20 cellular contexts compared by ENCODE assay signal in genomic region chr6:14945461-14946210, GRCh38.
A peak's percentile ranks its signal among the peaks of the same experiment; 100 is the strongest.
DNase-seq lines count a peak whose midpoint lies in the region; ATAC-seq, FAIRE-seq and TF ChIP-seq lines count a peak whose summit lies in the region.
"Had no signal": no experiment of that assay in that cellular context is flagged by ENCODE, and none has a peak within 500 bp of the region (broad histone marks: within the 10 kb centered on the region; RNA-seq: fewer than 3 reads in every experiment).

No MANE protein-coding gene starts in this region.

- in situ Hi-C loops in K562 (cut with MboI) = no loop called here

- H4K20me1 ChIP-seq in K562 (replicated peaks; ENCODE audit: control insufficient read depth, insufficient read depth, low read length) (no peaks in the 10 kb centered on the region), osteoblast (ENCODE audit: insufficient read depth, low read length) (no peaks in the 10 kb centered on the region)

- no TSS peak for BruUV-seq in K562 (replicated peaks; lab: Mats Ljungman, UMichigan)

- peaks cover 9% of the 10 kb centered on the region for H3K27me3 Mint-ChIP-seq in stimulated activated memory B cell treated with anti-CD40 and anti-IgM and Interleukin-4, amounts not matched to agents 10 μg/mL and 1 μg/mL and 100 μg/mL, for 72 hours

- no peak for TF ChIP-seq EP300 in K562 (IDR thresholded peaks at IDR 0.05; ENCODE audit: low read length)

- H3K4me3 ChIP-seq in K562 = no peak overlapping the region
- no peak overlapping the region for H3K4me3 ChIP-seq in osteoblast (ENCODE audit: insufficient read depth, low read length)
- H3K4me3 ChIP-seq: GM12878, GM23338, SJSA1 had no signal

- H3K4me1 ChIP-seq in K562 (replicated peaks in 1 of 2; ENCODE audit: control insufficient read depth in 2 of 2, insufficient read depth in 2 of 2, low read length in 2 of 2) (peaks cover 3 to 9% of the 10 kb centered on the region in 2 experiments; a peak in 3 of 5 replicates), osteoblast (ENCODE audit: insufficient read depth, low read length) (no peaks in the 10 kb centered on the region)
- H3K4me1 ChIP-seq: SJSA1 had no signal

- no peaks in the 10 kb centered on the region for H3K36me3 Mint-ChIP-seq in stimulated activated memory B cell treated with anti-CD40 and anti-IgM and Interleukin-4, amounts not matched to agents 10 μg/mL and 1 μg/mL and 100 μg/mL, for 72 hours

- peak overlapping the region; percentile 21 for H3K27ac Mint-ChIP-seq in stimulated activated memory B cell treated with anti-CD40 and anti-IgM and Interleukin-4, amounts not matched to agents 10 μg/mL and 1 μg/mL and 100 μg/mL, for 72 hours
- H3K27ac Mint-ChIP-seq: GM23338 had no signal

- H3K79me2 ChIP-seq in K562 (ENCODE audit: control insufficient read depth, insufficient read depth, low read length) (no peaks in the 10 kb centered on the region), osteoblast (ENCODE audit: insufficient read depth, low read length) (no peaks in the 10 kb centered on the region)

- TF ChIP-seq RAD21 in K562 (CRISPR knock-in tag; conservative IDR thresholded peaks at IDR 0.05 in 1 of 2, IDR thresholded peaks at IDR 0.05 in 1 of 2) = no peak

- intact Hi-C loops in K562 (cut with micrococcal nuclease) = no loop called here

- no peaks in the 10 kb centered on the region for H3K27me3 ChIP-seq in K562 (ENCODE audit: control insufficient read depth in 2 of 2, insufficient read depth in 2 of 2, low read length in 2 of 2)
- no peaks in the 10 kb centered on the region for H3K27me3 ChIP-seq in osteoblast (ENCODE audit: insufficient read depth, low read length)
- H3K27me3 ChIP-seq: SJSA1 had no signal

- H3K4me1 Mint-ChIP-seq in stimulated activated memory B cell treated with anti-CD40 and anti-IgM and Interleukin-4, amounts not matched to agents 10 μg/mL and 1 μg/mL and 100 μg/mL, for 72 hours = peaks cover 22% of the 10 kb centered on the region

- WGBS in K562 (ENCODE audit: insufficient coverage, low coverage, missing lambda C conversion rate) = 75% methylated on average over 7 of the region's 7 CpGs

- TF ChIP-seq POLR2A in K562 (conservative IDR thresholded peaks at IDR 0.05) = no peak

- no peak overlapping the region for H3K9ac ChIP-seq in K562 (ENCODE audit: insufficient read depth in 1 of 2, low read depth in 2 of 2, low read length in 2 of 2)

- H2AFZ ChIP-seq in K562 (ENCODE audit: low read depth, low read length) (no peak overlapping the region), osteoblast (ENCODE audit: low read length) (no peak overlapping the region)
- H2AFZ ChIP-seq: GM23338 had no signal

- H3K9me3 Mint-ChIP-seq in stimulated activated memory B cell treated with anti-CD40 and anti-IgM and Interleukin-4, amounts not matched to agents 10 μg/mL and 1 μg/mL and 100 μg/mL, for 72 hours = peaks cover 2% of the 10 kb centered on the region
- H3K9me3 Mint-ChIP-seq: GM23338 had no signal

- H3K4me2 ChIP-seq in K562 (ENCODE audit: insufficient read depth, low read length) (no peak overlapping the region), osteoblast (ENCODE audit: insufficient read depth, low read length) (no peak overlapping the region)
- H3K4me2 ChIP-seq: GM23338 had no signal

- H3K4me3 Mint-ChIP-seq in stimulated activated memory B cell treated with anti-CD40 and anti-IgM and Interleukin-4, amounts not matched to agents 10 μg/mL and 1 μg/mL and 100 μg/mL, for 72 hours = no peak overlapping the region
- H3K4me3 Mint-ChIP-seq: GM23338 had no signal

- H3K36me3 ChIP-seq in K562 (ENCODE audit: control insufficient read depth, insufficient read depth, low read length) (no peaks in the 10 kb centered on the region), osteoblast (ENCODE audit: insufficient read depth, low read length) (no peaks in the 10 kb centered on the region)
- H3K36me3 ChIP-seq: SJSA1 had no signal

- ATAC-seq in K562 (no peak), GM18873 (IDR thresholded peaks at IDR 0.05; ENCODE audit: low FRiP score, unreplicated experiment) (no peak), GM19328 (IDR thresholded peaks at IDR 0.05; ENCODE audit: unreplicated experiment) (no peak)
- ATAC-seq in stimulated activated memory B cell treated with anti-CD40 and anti-IgM and Interleukin-4, amounts not matched to agents 10 μg/mL and 1 μg/mL and 100 μg/mL, for 72 hours = no peak
- ATAC-seq: GM12878, GM23338 had no signal

- H3K9me3 ChIP-seq in K562 (replicated peaks; ENCODE audit: control insufficient read depth, insufficient read depth, low read depth, low read length) (no peaks in the 10 kb centered on the region), osteoblast (ENCODE audit: low read depth, low read length) (no peaks in the 10 kb centered on the region)

- no peaks in the 10 kb centered on the region for H3K9me1 ChIP-seq in K562 (ENCODE audit: control insufficient read depth, insufficient read depth, low read length)

- CTCF ChIA-PET in K562 (lab: Yijun Ruan, JAX; ENCODE audit: low intra/inter-chr PET ratio) = no interaction called here

- POLR2A ChIA-PET in K562 (lab: Yijun Ruan, JAX) = interaction anchor here (0.6 kb wide), 1 partner anchor 1505 kb away, joined by 3 read pairs; no protein-coding TSS in a partner anchor

- peak; percentile 51 for DNase-seq in NCI-H2171 treated with DMSO at 0.1 percent for 48 hours (lab: John Stamatoyannopoulos, UW)
- no peak for DNase-seq in NCI-H2171 (lab: John Stamatoyannopoulos, UW)
- DNase-seq in NCI-H524 (lab: John Stamatoyannopoulos, UW) = peak; percentile 77 to 91
- no peak for DNase-seq in K562 (ENCODE audit: extremely low read depth in 1 of 4, low spot score in 3 of 4)
- no peak for DNase-seq in osteoblast (ENCODE audit: insufficient read length, low spot score, missing footprints)
- DNase-seq: 8988T; COR-L47; DMS53; NCI-H1417 treated with DMSO at 0.1 percent for 48 hours; NCI-H2029 treated with DMSO at 0.1 percent for 48 hours; NCI-H526; NK-92 treated with Interleukin-12 subunit alpha and Interleukin-12 subunit beta, amount 100 ng/mL, for 24 hours; OCI-M1 had no signal

- FAIRE-seq in K562 (lab: Jason Lieb, UNC) = no peak
- FAIRE-seq: GM12878 had no signal

- H3K27ac ChIP-seq in K562 (ENCODE audit: extremely low read depth, low read depth, low read length) (no peak overlapping the region), osteoblast (ENCODE audit: low read depth, low read length) (no peak overlapping the region)
- H3K27ac ChIP-seq: C4-2B, SJSA1 had no signal

- TF ChIP-seq CTCF in K562 (IDR thresholded peaks at IDR 0.05 in 2 of 3, conservative IDR thresholded peaks at IDR 0.05 in 1 of 3; ENCODE audit: insufficient read depth in 2 of 3, low read depth in 1 of 3, low read length in 3 of 3) = no peak
- TF ChIP-seq CTCF in osteoblast (IDR thresholded peaks at IDR 0.05; ENCODE audit: extremely low read depth, low read depth, low read length) = no peak

TF ChIP-seq in K562, 482 proteins besides CTCF, POLR2A, EP300 and RAD21:
- TF ChIP-seq CCNT2 (IDR thresholded peaks at IDR 0.05; ENCODE audit: borderline replicate concordance, extremely low read depth, insufficient read length, low read depth, low read length) (no peak), TAF7 (tag; IDR thresholded peaks at IDR 0.05) (0 out of 2 replicates have a peak, but pooled peaks have one; percentile 22), CHD2 (IDR thresholded peaks at IDR 0.05; ENCODE audit: low read depth, low read length) (no peak), EWSR1 (IDR thresholded peaks at IDR 0.05; ENCODE audit: borderline replicate concordance, low read depth, partially characterized antibody) (no peak), HMGXB4 (CRISPR knock-in tag; IDR thresholded peaks at IDR 0.05) (no peak), ZNF512 (tag; IDR thresholded peaks at IDR 0.05) (peak; percentile 97), RBM39 (optimal IDR thresholded peaks at IDR 0.05; ENCODE audit: low read depth, low read length) (no peak), MTA1 (IDR thresholded peaks at IDR 0.05; ENCODE audit: borderline replicate concordance) (peak; percentile 64; the same call in 1 of the 2 replicates), ETV6 (IDR thresholded peaks at IDR 0.05; ENCODE audit: borderline replicate concordance in 1 of 2, low read depth in 2 of 2, low read length in 1 of 2) (no peak), ETV6 (CRISPR knock-in tag; IDR thresholded peaks at IDR 0.05; ENCODE audit: borderline replicate concordance) (no peak), RFX7 (CRISPR knock-in tag; IDR thresholded peaks at IDR 0.05) (no peak), MYBL2 (IDR thresholded peaks at IDR 0.05; ENCODE audit: low read depth) (no peak), MYBL2 (CRISPR knock-in tag; IDR thresholded peaks at IDR 0.05; ENCODE audit: borderline replicate concordance) (no peak), XRCC5 (IDR thresholded peaks at IDR 0.05; ENCODE audit: low read depth, low read length) (no peak)

Comparison
In these comparisons a context has a peak if more than half of its experiments do, and no peak if none do; other contexts are left out.
1. DNase-seq: peak in NCI-H2171 treated with DMSO at 0.1 percent for 48 hours (single experiment) and NCI-H524 (2 of 2); none in NCI-H2171 (single experiment), K562 (0 of 4) and osteoblast (single experiment).